In genomic region chr21:22556829-22557228, GRCh38 we compare ENCODE assay signal across 35 cellular contexts.
"Had no signal": no experiment of that assay in that cellular context is flagged by ENCODE, and none has a peak within 500 bp of the region (broad histone marks: within the 10 kb centered on the region; RNA-seq: fewer than 3 reads in every experiment).

No MANE protein-coding gene starts in this region.

- H3K27ac ChIP-seq: adrenal gland, body of pancreas, brain microvascular endothelial cell, breast epithelium, WERI-Rb-1 had no signal

- FAIRE-seq: astrocyte had no signal

- H3K27me3 ChIP-seq: adrenal gland, body of pancreas, brain microvascular endothelial cell, breast epithelium had no signal

- H3K4me1 ChIP-seq: adrenal gland, body of pancreas, breast epithelium had no signal

- H3K9me3 ChIP-seq: adrenal gland, body of pancreas, breast epithelium had no signal

- ATAC-seq: activated CD4-positive, alpha-beta T cell treated with anti-CD3 and anti-CD28 coated beads for 36 hours; activated CD4-positive, CD25-positive, alpha-beta regulatory T cell treated with anti-CD3 and anti-CD28 coated beads, Interleukin-2, amount 50 U/mL, for 24 hours; activated CD8-positive, alpha-beta memory T cell treated with anti-CD3 and anti-CD28 coated beads, Interleukin-2, amount 10 ng/mL, durations not matched to agents 7 days and 5 days; activated CD8-positive, alpha-beta T cell treated with anti-CD3 and anti-CD28 coated beads, Interleukin-2, amount 10 ng/mL, durations not matched to agents 7 days and 5 days; activated naive CD4-positive, alpha-beta T cell treated with anti-CD3 and anti-CD28 coated beads, Interleukin-2, amount 50 U/mL, for 72 hours; activated T-cell treated with anti-CD3 and anti-CD28 coated beads, Interleukin-2, amount 50 U/mL, for 4 hours; activated T-cell treated with anti-CD3 and anti-CD28 coated beads, Interleukin-2, amount 50 U/mL, for 72 hours; activated T-helper 17 cell treated with anti-CD3 and anti-CD28 coated beads, Interleukin-2, amount 50 U/mL, for 72 hours; body of pancreas; WTC11 had no signal

- DNase-seq: activated CD4-positive, alpha-beta memory T cell treated with anti-CD3 and anti-CD28 coated beads, Interleukin-2, amount 10 ng/mL, durations not matched to agents 7 days and 5 days; activated CD4-positive, alpha-beta T cell treated with anti-CD3 and anti-CD28 coated beads for 1 hour; activated CD4-positive, alpha-beta T cell treated with anti-CD3 and anti-CD28 coated beads for 36 hours; activated CD4-positive, alpha-beta T cell treated with anti-CD3 and anti-CD28 coated beads for 48 hours; activated CD4-positive, alpha-beta T cell treated with anti-CD3 and anti-CD28 coated beads, Interleukin-2, amount 10 ng/mL, durations not matched to agents 7 days and 5 days; activated CD4-positive, alpha-beta T cell treated with anti-CD3 and anti-CD28 coated beads, Interleukin-2, amount 50 U/mL, for 48 hours; activated CD4-positive, CD25-positive, alpha-beta regulatory T cell; activated CD8-positive, alpha-beta memory T cell treated with anti-CD3 and anti-CD28 coated beads for 24 hours; activated CD8-positive, alpha-beta memory T cell treated with anti-CD3 and anti-CD28 coated beads, Interleukin-2, amount 10 ng/mL, durations not matched to agents 7 days and 5 days; activated CD8-positive, alpha-beta memory T cell treated with anti-CD3 and anti-CD28 coated beads, Interleukin-2, amount 50 U/mL, for 48 hours; activated CD8-positive, alpha-beta T cell treated with anti-CD3 and anti-CD28 coated beads, Interleukin-2, amount 10 ng/mL, durations not matched to agents 7 days and 5 days; activated effector memory CD4-positive, alpha-beta T cell treated with anti-CD3 and anti-CD28 coated beads, Interleukin-2, amount 50 U/mL, for 16 hours; activated gamma-delta T cell treated with Interleukin-2 at 50 U/mL for 16 hours; activated naive CD4-positive, alpha-beta T cell; activated naive CD4-positive, alpha-beta T cell treated with anti-CD3 and anti-CD28 coated beads for 36 hours; activated naive CD4-positive, alpha-beta T cell treated with anti-CD3 and anti-CD28 coated beads, Interleukin-2, amount 50 U/mL, for 16 hours; activated naive CD8-positive, alpha-beta T cell treated with anti-CD3 and anti-CD28 coated beads for 36 hours; activated T-cell treated with anti-CD3 and anti-CD28 coated beads, Interleukin-2, amount 50 U/mL, for 4 hours; activated T-cell treated with anti-CD3 and anti-CD28 coated beads, Interleukin-2, amount 50 U/mL, for 72 hours; adrenal gland; amniotic stem cell; aorta; body of pancreas; brain microvascular endothelial cell; central memory CD4-positive, alpha-beta T cell; T-helper 1 cell; T-helper 2 cell; T-helper 9 cell; WERI-Rb-1 had no signal

- H3K4me3 ChIP-seq: adrenal gland, body of pancreas, breast epithelium had no signal

- H3K36me3 ChIP-seq: adrenal gland, brain microvascular endothelial cell, WERI-Rb-1 had no signal
